18 cellular contexts compared by ENCODE assay signal in genomic region chr3:188927971-188928370, GRCh38.
DNase-seq lines count a peak whose midpoint lies in the region; ATAC-seq and TF ChIP-seq lines count a peak whose summit lies in the region.
"Had no signal": no experiment of that assay in that cellular context is flagged by ENCODE, and none has a peak within 500 bp of the region (broad histone marks: within the 10 kb centered on the region; RNA-seq: fewer than 3 reads in every experiment).

No MANE protein-coding gene starts in this region.

- no peaks in the 10 kb centered on the region for H3K27me3 Mint-ChIP-seq in activated CD4-positive, alpha-beta T cell treated with anti-CD3 and anti-CD28 coated beads, Interleukin-2, amount 10 ng/mL, durations not matched to agents 24 days and 14 days

- CTCF ChIA-PET in SK-N-SH (lab: Yijun Ruan, JAX), result no interaction called here

- H3K27ac Mint-ChIP-seq in stimulated activated effector memory CD8-positive, alpha-beta T cell treated with anti-CD3 and anti-CD28 coated beads, Interleukin-12 subunit alpha, Interleukin-12 subunit beta, amount 100 ng/mL, for 72 hours, result no peak overlapping the region
- no peak overlapping the region for H3K27ac Mint-ChIP-seq in activated CD4-positive, alpha-beta T cell treated with anti-CD3 and anti-CD28 coated beads, Interleukin-2, amount 10 ng/mL, durations not matched to agents 24 days and 14 days
- H3K27ac Mint-ChIP-seq: CD8-positive, alpha-beta T cell; GM23338 had no signal

- H3K4me1 ChIP-seq in SK-N-SH (ENCODE audit: control insufficient read depth in 1 of 2, insufficient read depth in 2 of 2, low read depth in 1 of 2, low read length in 1 of 2) (peaks cover 0 to 10% of the 10 kb centered on the region in 2 experiments; a peak in 2 of 4 replicates), tibial artery (peaks cover 0 to 26% (median 20%) of the 10 kb centered on the region in 4 donors)

- POLR2A ChIA-PET in SK-N-SH (lab: Yijun Ruan, JAX), result no interaction called here

- no peaks in the 10 kb centered on the region for H3K9me3 ChIP-seq in SK-N-SH
- H3K9me3 ChIP-seq in tibial artery, result no peaks in the 10 kb centered on the region

- no peak overlapping the region for H3K4me3 ChIP-seq in SK-N-SH (ENCODE audit: low read depth in 2 of 2, low read length in 1 of 2)
- no peak overlapping the region for H3K4me3 ChIP-seq in tibial artery
- H3K4me3 ChIP-seq: GM23338 had no signal

- H3K27me3 ChIP-seq in SK-N-SH (ENCODE audit: insufficient read depth), result no peaks in the 10 kb centered on the region
- no peaks in the 10 kb centered on the region for H3K27me3 ChIP-seq in tibial artery

- no peaks in the 10 kb centered on the region for H3K79me2 ChIP-seq in SK-N-SH (ENCODE audit: insufficient read depth)

- H3K9me2 ChIP-seq in SK-N-SH, result no peaks in the 10 kb centered on the region

- TF ChIP-seq CTCF in SK-N-SH (IDR thresholded peaks at IDR 0.05) (no peak), tibial artery (IDR thresholded peaks at IDR 0.05) (no peak)

- no peaks in the 10 kb centered on the region for H3K36me3 Mint-ChIP-seq in stimulated activated effector memory CD8-positive, alpha-beta T cell treated with anti-CD3 and anti-CD28 coated beads, Interleukin-12 subunit alpha, Interleukin-12 subunit beta, amount 100 ng/mL, for 72 hours
- no peaks in the 10 kb centered on the region for H3K36me3 Mint-ChIP-seq in activated CD4-positive, alpha-beta T cell treated with anti-CD3 and anti-CD28 coated beads, Interleukin-2, amount 10 ng/mL, durations not matched to agents 24 days and 14 days (ENCODE audit: low read depth)
- H3K36me3 Mint-ChIP-seq: CD14-positive monocyte; CD8-positive, alpha-beta T cell had no signal

- no peaks in the 10 kb centered on the region for H3K9me3 Mint-ChIP-seq in stimulated activated effector memory CD8-positive, alpha-beta T cell treated with anti-CD3 and anti-CD28 coated beads, Interleukin-12 subunit alpha, Interleukin-12 subunit beta, amount 100 ng/mL, for 72 hours
- peaks cover 7% of the 10 kb centered on the region for H3K9me3 Mint-ChIP-seq in activated CD4-positive, alpha-beta T cell treated with anti-CD3 and anti-CD28 coated beads, Interleukin-2, amount 10 ng/mL, durations not matched to agents 24 days and 14 days
- H3K9me3 Mint-ChIP-seq: CD8-positive, alpha-beta T cell; GM23338 had no signal

- H3K27ac ChIP-seq in SK-N-SH (ENCODE audit: low read depth in 2 of 2, low read length in 1 of 2), result no peak overlapping the region
- H3K27ac ChIP-seq in tibial artery, result peak overlapping the region; percentile 30 to 62
- H3K27ac ChIP-seq: 22Rv1 had no signal

- ATAC-seq in SK-N-SH treated with all-trans-retinoic acid at 6 μM for 48 hours, result no peak
- no peak for ATAC-seq in left ventricle myocardium superior
- ATAC-seq in stimulated activated effector memory CD8-positive, alpha-beta T cell treated with anti-CD3 and anti-CD28 coated beads, Interleukin-12 subunit alpha, Interleukin-12 subunit beta, amount 100 ng/mL, for 72 hours, result no peak
- ATAC-seq: CD8-positive, alpha-beta T cell; GM23338 had no signal

- H4K20me1 ChIP-seq in SK-N-SH (ENCODE audit: insufficient read depth), result no peaks in the 10 kb centered on the region

- H3K9ac ChIP-seq in SK-N-SH, result no peak overlapping the region

- H3K4me1 Mint-ChIP-seq in stimulated activated effector memory CD8-positive, alpha-beta T cell treated with anti-CD3 and anti-CD28 coated beads, Interleukin-12 subunit alpha, Interleukin-12 subunit beta, amount 100 ng/mL, for 72 hours, result peaks cover 6% of the 10 kb centered on the region
- peaks cover 3% of the 10 kb centered on the region for H3K4me1 Mint-ChIP-seq in activated CD4-positive, alpha-beta T cell treated with anti-CD3 and anti-CD28 coated beads, Interleukin-2, amount 10 ng/mL, durations not matched to agents 24 days and 14 days

- no peak overlapping the region for H2AFZ ChIP-seq in SK-N-SH (ENCODE audit: low read depth)
- H2AFZ ChIP-seq: GM23338 had no signal

- peaks cover 5% of the 10 kb centered on the region for H3F3A ChIP-seq in SK-N-SH (replicated peaks; ENCODE audit: insufficient read depth)

- no peak for DNase-seq in SK-N-SH
- peak; percentile 42 for DNase-seq in left ventricle myocardium superior
- no peak for DNase-seq in cardiac septum (ENCODE audit: low spot score)
- DNase-seq in islet precursor cell, result peak; percentile 32
- no peak for DNase-seq in tibial artery
- DNase-seq in stimulated activated effector memory CD8-positive, alpha-beta T cell treated with anti-CD3 and anti-CD28 coated beads, Interleukin-12 subunit alpha, Interleukin-12 subunit beta, amount 100 ng/mL, for 72 hours (ENCODE audit: low spot score in 2 of 2), result no peak
- DNase-seq in activated CD4-positive, alpha-beta T cell treated with anti-CD3 and anti-CD28 coated beads, Interleukin-2, amount 10 ng/mL, durations not matched to agents 24 days and 14 days, result no peak
- DNase-seq: CD8-positive, alpha-beta T cell; COR-L47; DMS153; DMS79 treated with DMSO at 0.1 percent for 48 hours; EL; GDM1; H7 had no signal

- TF ChIP-seq RAD21 in SK-N-SH (IDR thresholded peaks at IDR 0.05; ENCODE audit: low read length), result no peak

- no peaks in the 10 kb centered on the region for H3K36me3 ChIP-seq in SK-N-SH (replicated peaks in 1 of 2; ENCODE audit: control insufficient read depth in 1 of 2, insufficient read depth in 2 of 2, low read length in 1 of 2)
- H3K36me3 ChIP-seq in tibial artery, result no peaks in the 10 kb centered on the region

- H3K4me3 Mint-ChIP-seq in stimulated activated effector memory CD8-positive, alpha-beta T cell treated with anti-CD3 and anti-CD28 coated beads, Interleukin-12 subunit alpha, Interleukin-12 subunit beta, amount 100 ng/mL, for 72 hours, result no peak overlapping the region
- H3K4me3 Mint-ChIP-seq in activated CD4-positive, alpha-beta T cell treated with anti-CD3 and anti-CD28 coated beads, Interleukin-2, amount 10 ng/mL, durations not matched to agents 24 days and 14 days, result no peak overlapping the region
- H3K4me3 Mint-ChIP-seq: CD14-positive monocyte; CD8-positive, alpha-beta T cell; GM23338 had no signal

- H3K4me2 ChIP-seq in SK-N-SH, result 0 out of 2 replicates have a peak overlapping the region, but pooled peaks have one; percentile 4
- H3K4me2 ChIP-seq: GM23338 had no signal

- intact Hi-C loops in left ventricle myocardium superior (cut with micrococcal nuclease) (no loop called here), cardiac septum (cut with DNase I) (no loop called here), tibial artery (cut with DNase I; ENCODE audit: low total_unique reads) (no loop called here)
- intact Hi-C loops in activated CD4-positive, alpha-beta T cell treated with anti-CD3 and anti-CD28 coated beads, Interleukin-2, amount 10 ng/mL, durations not matched to agents 24 days and 14 days (cut with micrococcal nuclease), result no loop called here

- TF ChIP-seq EP300 in SK-N-SH (IDR thresholded peaks at IDR 0.05; ENCODE audit: borderline replicate concordance in 1 of 2, low read depth in 1 of 2, low read length in 1 of 2), result no peak

TF ChIP-seq in SK-N-SH, 30 proteins besides CTCF, POLR2A, EP300 and RAD21:
- no peak for TF ChIP-seq USF1 (IDR thresholded peaks at IDR 0.05; ENCODE audit: borderline replicate concordance, low read depth)
- no peak for TF ChIP-seq NRF1 (IDR thresholded peaks at IDR 0.05; ENCODE audit: low read depth, low read length)
- no peak for TF ChIP-seq FOXM1 (IDR thresholded peaks at IDR 0.05; ENCODE audit: low read depth)
- no peak for TF ChIP-seq FOXJ3 (CRISPR knock-in tag; IDR thresholded peaks at IDR 0.05)
- no peak for TF ChIP-seq POLR2AphosphoS5 (IDR thresholded peaks at IDR 0.05; ENCODE audit: low read depth, low read length)
- no peak for TF ChIP-seq RCOR1 (IDR thresholded peaks at IDR 0.05; ENCODE audit: low read length)
- TF ChIP-seq MXI1 (IDR thresholded peaks at IDR 0.05; ENCODE audit: low read depth, low read length), result no peak
- no peak for TF ChIP-seq GABPA (IDR thresholded peaks at IDR 0.05; ENCODE audit: low read depth)

TF ChIP-seq in SK-N-SH treated with all-trans-retinoic acid at 6 μM for 48 hours, 23 proteins besides CTCF, POLR2A, EP300 and RAD21 (continues in another document):
- TF ChIP-seq GLIS3 (CRISPR knock-in tag; IDR thresholded peaks at IDR 0.05) (no peak), ESRRG (CRISPR knock-in tag; IDR thresholded peaks at IDR 0.05) (no peak), PATZ1 (CRISPR knock-in tag; IDR thresholded peaks at IDR 0.05; ENCODE audit: borderline replicate concordance) (no peak), PPARA (CRISPR knock-in tag; IDR thresholded peaks at IDR 0.05; ENCODE audit: borderline replicate concordance) (no peak), SNAI2 (CRISPR knock-in tag; IDR thresholded peaks at IDR 0.05) (no peak), BACH2 (CRISPR knock-in tag; IDR thresholded peaks at IDR 0.05; ENCODE audit: borderline replicate concordance) (no peak), OSR1 (CRISPR knock-in tag; IDR thresholded peaks at IDR 0.05) (no peak), RARB (CRISPR knock-in tag; IDR thresholded peaks at IDR 0.05) (no peak), ZNF70 (CRISPR knock-in tag; IDR thresholded peaks at IDR 0.05) (no peak), TOX (CRISPR knock-in tag; IDR thresholded peaks at IDR 0.05; ENCODE audit: borderline replicate concordance) (no peak), CREB5 (CRISPR knock-in tag; IDR thresholded peaks at IDR 0.05; ENCODE audit: low read depth) (no peak)

Comparison
In these comparisons a context has a peak if more than half of its experiments do, and no peak if none do; other contexts are left out.
1. DNase-seq: peak in left ventricle myocardium superior (single experiment) and islet precursor cell (single experiment); none in SK-N-SH (single experiment), cardiac septum (single experiment), tibial artery (0 of 2), stimulated activated effector memory CD8-positive, alpha-beta T cell treated with anti-CD3 and anti-CD28 coated beads, Interleukin-12 subunit alpha, Interleukin-12 subunit beta, amount 100 ng/mL, for 72 hours (0 of 2) and activated CD4-positive, alpha-beta T cell treated with anti-CD3 and anti-CD28 coated beads, Interleukin-2, amount 10 ng/mL, durations not matched to agents 24 days and 14 days (single experiment).
2. H3K27ac ChIP-seq: peak in tibial artery (2 of 2); none in SK-N-SH (0 of 2).